17 cellular contexts compared by ENCODE assay signal in genomic region chr4:87978656-87979055, GRCh38. TPM values are rescaled to one million over a fixed set of nuclear protein-coding genes. Genes with fewer than 3 reads are reported as not detected.
DNase-seq lines count a peak whose midpoint lies in the region; ATAC-seq, FAIRE-seq and TF ChIP-seq lines count a peak whose summit lies in the region.
"Had no signal": no experiment of that assay in that cellular context is flagged by ENCODE, and none has a peak within 500 bp of the region (broad histone marks: within the 10 kb centered on the region; RNA-seq: fewer than 3 reads in every experiment).

No MANE protein-coding gene starts in this region.

- no peaks in the 10 kb centered on the region for H3K9me3 ChIP-seq in IMR-90 (ENCODE audit: control insufficient read depth, insufficient read depth, low read length)
- no peaks in the 10 kb centered on the region for H3K9me3 ChIP-seq in kidney (ENCODE audit: control insufficient read depth in 1 of 2, low read length in 2 of 2)
- no peaks in the 10 kb centered on the region for H3K9me3 ChIP-seq in left lung
- H3K9me3 ChIP-seq: BE2C, esophagus squamous epithelium, prostate gland had no signal

- WGBS in IMR-90 (ENCODE audit: extremely low coverage in 2 of 2, insufficient read length in 1 of 2), 2 experiments = no CpG with 5 or more reads among the region's 4 CpGs

- H4K5ac ChIP-seq in IMR-90 (ENCODE audit: low read depth, low read length) = no peak overlapping the region

- no peaks in the 10 kb centered on the region for H3K4me1 ChIP-seq in IMR-90 (ENCODE audit: control insufficient read depth, insufficient read depth, low read length)
- H3K4me1 ChIP-seq in kidney (ENCODE audit: control insufficient read depth in 1 of 2, insufficient read depth in 1 of 2, low read depth in 1 of 2, low read length in 2 of 2) = peaks cover 0 to 13% of the 10 kb centered on the region in 2 donors
- peaks cover 0 to 10% of the 10 kb centered on the region in 2 donors for H3K4me1 ChIP-seq in left lung
- H3K4me1 ChIP-seq: BE2C, prostate gland had no signal

- dilution Hi-C loops in IMR-90 (cut with HindIII; ENCODE audit: low sequenced_read_pairs, unreplicated experiment) = no loop called here

- H2AK5ac ChIP-seq in IMR-90 (ENCODE audit: low read depth, low read length) = no peak overlapping the region

- peak; percentile 5 for DNase-seq in AG08395 (ENCODE audit: low spot score)
- DNase-seq in IMR-90 = peak; percentile 62
- DNase-seq in brain microvascular endothelial cell = peak; percentile 50
- DNase-seq in kidney = no peak
- DNase-seq in activated CD4-positive, alpha-beta memory T cell treated with anti-CD3 and anti-CD28 coated beads for 36 hours = no peak
- no peak for DNase-seq in left lung
- no peak for DNase-seq in glutamatergic neuron
- DNase-seq: activated CD8-positive, alpha-beta memory T cell treated with anti-CD3 and anti-CD28 coated beads, Interleukin-2, amount 10 ng/mL, durations not matched to agents 7 days and 5 days; BE2C; esophagus squamous epithelium; NCI-H1436; NCI-H524; T1000 had no signal

- H4K8ac ChIP-seq in IMR-90 (ENCODE audit: low read depth in 2 of 2, low read length in 2 of 2) = no peak overlapping the region

- H3K14ac ChIP-seq in IMR-90 (replicated peaks; ENCODE audit: low read depth, low read length) = no peak overlapping the region

- H2AK9ac ChIP-seq in IMR-90 (replicated peaks; ENCODE audit: low read depth, low read length, poor library complexity) = no peak overlapping the region

- H2BK20ac ChIP-seq in IMR-90 (ENCODE audit: low read depth, low read length) = no peak overlapping the region

- peaks cover 4% of the 10 kb centered on the region for H3K4me1 Mint-ChIP-seq in activated CD4-positive, alpha-beta memory T cell treated with anti-CD3 and anti-CD28 coated beads for 36 hours (ENCODE audit: low read depth)
- H3K4me1 Mint-ChIP-seq in glutamatergic neuron (ENCODE audit: low read depth, unreplicated experiment) = peaks cover 5% of the 10 kb centered on the region

- ATAC-seq in IMR-90 (ENCODE audit: low read depth) (no peak), left lung (no peak), HG02798 (IDR thresholded peaks at IDR 0.05; ENCODE audit: poor library complexity, unreplicated experiment) (no peak)
- ATAC-seq: activated CD8-positive, alpha-beta memory T cell treated with anti-CD3 and anti-CD28 coated beads, Interleukin-2, amount 10 ng/mL, durations not matched to agents 7 days and 5 days; HCT116 had no signal

- H3K56ac ChIP-seq in IMR-90 (ENCODE audit: extremely low read depth, insufficient read depth, low read length) = no peak overlapping the region

- H3K9me1 ChIP-seq in IMR-90 (ENCODE audit: insufficient read depth, low read length) = no peaks in the 10 kb centered on the region

- CTCF ChIA-PET in IMR-90 (lab: Yijun Ruan, JAX) = no interaction called here
- CTCF ChIA-PET in activated CD4-positive, alpha-beta memory T cell treated with anti-CD3 and anti-CD28 coated beads for 36 hours (lab: Charles Lee) = no interaction called here

- no peak overlapping the region for H2BK5ac ChIP-seq in IMR-90 (ENCODE audit: low read depth, low read length, poor library complexity, severe bottlenecking)

- no peak overlapping the region for H3K4me3 ChIP-seq in IMR-90 (ENCODE audit: insufficient read depth, low read depth, low read length)
- H3K4me3 ChIP-seq in brain microvascular endothelial cell (ENCODE audit: low read depth, low read length) = no peak overlapping the region
- H3K4me3 ChIP-seq in kidney (ENCODE audit: low read length in 2 of 2) = peak overlapping the region; percentile 44 to 62
- no peak overlapping the region for H3K4me3 ChIP-seq in left lung
- H3K4me3 ChIP-seq: esophagus squamous epithelium, prostate gland had no signal

- no peak overlapping the region for H3K18ac ChIP-seq in IMR-90 (ENCODE audit: low read depth, low read length)

- no peak overlapping the region for H2BK120ac ChIP-seq in IMR-90 (ENCODE audit: low read depth, low read length)

- intact Hi-C loops in IMR-90 (cut with micrococcal nuclease) (no loop called here), kidney (cut with DNase I) (loop anchor here (10.0 kb wide), 1 partner anchor 124 kb away; no protein-coding TSS in a partner anchor), left lung (cut with DNase I) (no loop called here)
- intact Hi-C loops in activated CD4-positive, alpha-beta memory T cell treated with anti-CD3 and anti-CD28 coated beads for 36 hours (cut with micrococcal nuclease) = loop anchor here (10.0 kb wide), 1 partner anchor 294 kb away; no protein-coding TSS in a partner anchor

- no peak for TF ChIP-seq POLR2A in IMR-90 (IDR thresholded peaks at IDR 0.05; ENCODE audit: low read depth, low read length)

- H4K91ac ChIP-seq in IMR-90 (ENCODE audit: insufficient read depth, low read depth, low read length) = no peak overlapping the region

- no peaks in the 10 kb centered on the region for H3K36me3 Mint-ChIP-seq in activated CD4-positive, alpha-beta memory T cell treated with anti-CD3 and anti-CD28 coated beads for 36 hours
- H3K36me3 Mint-ChIP-seq in glutamatergic neuron (ENCODE audit: unreplicated experiment) = no peaks in the 10 kb centered on the region
- H3K36me3 Mint-ChIP-seq: activated CD8-positive, alpha-beta memory T cell treated with anti-CD3 and anti-CD28 coated beads, Interleukin-2, amount 10 ng/mL, durations not matched to agents 7 days and 5 days; activated naive CD4-positive, alpha-beta T cell treated with anti-CD3 and anti-CD28 coated beads, Interleukin-2, amount 50 U/mL, for 24 hours had no signal

- in situ Hi-C loops in IMR-90 (cut with MboI; ENCODE audit: low sequenced_read_pairs) = loop anchor here (10.0 kb wide), 1 partner anchor 124 kb away; no protein-coding TSS in a partner anchor
- in situ Hi-C loops in brain microvascular endothelial cell (cut with HindIII; ENCODE audit: low pct_ligation_motif_present, low sequenced_read_pairs) = loop anchor here (10.0 kb wide), 1 partner anchor 124 kb away; no protein-coding TSS in a partner anchor

- no peak overlapping the region for H3K4me3 Mint-ChIP-seq in activated CD4-positive, alpha-beta memory T cell treated with anti-CD3 and anti-CD28 coated beads for 36 hours
- no peak overlapping the region for H3K4me3 Mint-ChIP-seq in glutamatergic neuron (ENCODE audit: unreplicated experiment)
- H3K4me3 Mint-ChIP-seq: activated CD8-positive, alpha-beta memory T cell treated with anti-CD3 and anti-CD28 coated beads, Interleukin-2, amount 10 ng/mL, durations not matched to agents 7 days and 5 days; activated naive CD4-positive, alpha-beta T cell treated with anti-CD3 and anti-CD28 coated beads, Interleukin-2, amount 50 U/mL, for 24 hours had no signal

- peaks cover 7% of the 10 kb centered on the region for H3K27me3 ChIP-seq in IMR-90 (ENCODE audit: control insufficient read depth, insufficient read depth, low read length)
- H3K27me3 ChIP-seq in brain microvascular endothelial cell (replicated peaks) = no peaks in the 10 kb centered on the region
- peaks cover 0 to 22% of the 10 kb centered on the region in 2 donors for H3K27me3 ChIP-seq in left lung

- no peak for TF ChIP-seq RAD21 in IMR-90 (IDR thresholded peaks at IDR 0.05; ENCODE audit: low read length)

- no peaks in the 10 kb centered on the region for H4K20me1 ChIP-seq in IMR-90 (ENCODE audit: insufficient read depth, low read length)

- no peak overlapping the region for H3K23ac ChIP-seq in IMR-90 (ENCODE audit: low read depth, low read length)

- BruUV-seq in IMR-90 (replicated peaks; lab: Mats Ljungman, UMichigan) = no TSS peak

- POLR2A ChIA-PET in IMR-90 (lab: Charles Lee; ENCODE audit: unreplicated experiment) = no interaction called here
- POLR2A ChIA-PET in activated CD4-positive, alpha-beta memory T cell treated with anti-CD3 and anti-CD28 coated beads for 36 hours (lab: Charles Lee) = no interaction called here

- H3K36me3 ChIP-seq in IMR-90 (ENCODE audit: control insufficient read depth, insufficient read depth, low read length) (no peaks in the 10 kb centered on the region), brain microvascular endothelial cell (replicated peaks) (no peaks in the 10 kb centered on the region), kidney (ENCODE audit: control insufficient read depth in 1 of 2, insufficient read depth in 2 of 2, low read length in 2 of 2) (peaks cover 7 to 19% of the 10 kb centered on the region in 2 donors), left lung (no peaks in the 10 kb centered on the region)
- H3K36me3 ChIP-seq: BE2C, esophagus squamous epithelium, prostate gland had no signal

- no peaks in the 10 kb centered on the region for H3K79me1 ChIP-seq in IMR-90 (ENCODE audit: low read depth in 1 of 2, low read length in 2 of 2)

- H3K4me2 ChIP-seq in IMR-90 (ENCODE audit: low read depth, low read length) = no peak overlapping the region

- H3K27ac ChIP-seq in IMR-90 (ENCODE audit: insufficient read depth, low read length) = no peak overlapping the region
- no peak overlapping the region for H3K27ac ChIP-seq in brain microvascular endothelial cell
- peak overlapping the region in 1 of 2 donors; percentile 23 for H3K27ac ChIP-seq in kidney (ENCODE audit: low read depth in 2 of 2, low read length in 2 of 2)
- no peak overlapping the region for H3K27ac ChIP-seq in left lung
- H3K27ac ChIP-seq: esophagus squamous epithelium, prostate gland had no signal

- H2BK15ac ChIP-seq in IMR-90 (ENCODE audit: low read depth, low read length) = no peak overlapping the region

- no peak overlapping the region for H2AFZ ChIP-seq in IMR-90 (replicated peaks; ENCODE audit: low read length, poor library complexity)

- H3K27me3 Mint-ChIP-seq in activated CD4-positive, alpha-beta memory T cell treated with anti-CD3 and anti-CD28 coated beads for 36 hours = peaks cover 31% of the 10 kb centered on the region
- H3K27me3 Mint-ChIP-seq in glutamatergic neuron (ENCODE audit: unreplicated experiment) = no peaks in the 10 kb centered on the region

- no peak for TF ChIP-seq CTCF in IMR-90 (conservative IDR thresholded peaks at IDR 0.05; ENCODE audit: low read depth, low read length)
- TF ChIP-seq CTCF in brain microvascular endothelial cell (IDR thresholded peaks at IDR 0.05; ENCODE audit: low read depth, low read length, missing control alignments) = no peak
- no peak for TF ChIP-seq CTCF in kidney (IDR thresholded peaks at IDR 0.05; ENCODE audit: borderline replicate concordance, extremely low read depth, insufficient read depth)
- no peak for TF ChIP-seq CTCF in left lung (IDR thresholded peaks at IDR 0.05)
- TF ChIP-seq CTCF in glutamatergic neuron (IDR thresholded peaks at IDR 0.05; ENCODE audit: partially characterized antibody, unreplicated experiment) = no peak

- H3K9me3 Mint-ChIP-seq in activated CD4-positive, alpha-beta memory T cell treated with anti-CD3 and anti-CD28 coated beads for 36 hours = no peaks in the 10 kb centered on the region
- H3K9me3 Mint-ChIP-seq in glutamatergic neuron (ENCODE audit: unreplicated experiment) = no peaks in the 10 kb centered on the region
- H3K9me3 Mint-ChIP-seq: activated naive CD4-positive, alpha-beta T cell treated with anti-CD3 and anti-CD28 coated beads, Interleukin-2, amount 50 U/mL, for 24 hours had no signal

- H3K9ac ChIP-seq in IMR-90 (ENCODE audit: low read depth, low read length) = no peak overlapping the region
- peak overlapping the region in 1 of 2 donors; percentile 10 for H3K9ac ChIP-seq in kidney (ENCODE audit: low read length in 2 of 2)

- no peak for FAIRE-seq in kidney (lab: Jason Lieb, UNC)

- no peak overlapping the region for H3K4ac ChIP-seq in IMR-90 (ENCODE audit: low read depth, low read length)

- H3K27ac Mint-ChIP-seq in activated CD4-positive, alpha-beta memory T cell treated with anti-CD3 and anti-CD28 coated beads for 36 hours = no peak overlapping the region
- no peak overlapping the region for H3K27ac Mint-ChIP-seq in glutamatergic neuron (ENCODE audit: unreplicated experiment)
- H3K27ac Mint-ChIP-seq: activated CD8-positive, alpha-beta memory T cell treated with anti-CD3 and anti-CD28 coated beads, Interleukin-2, amount 10 ng/mL, durations not matched to agents 7 days and 5 days; activated naive CD4-positive, alpha-beta T cell treated with anti-CD3 and anti-CD28 coated beads, Interleukin-2, amount 50 U/mL, for 24 hours had no signal

RNA-seq across cellular contexts. Expression of gene SPP1, which starts 3.1 kb away (rescaled TPM):
- total RNA-seq in IMR-90 (2012; rRNA removed) (0.18 and 0.28 TPM in 2 replicates), kidney (5,484 TPM), left lung (10 to 100 TPM; 37.6 to 55.5 TPM), glutamatergic neuron (ENCODE audit: unreplicated experiment) (1.1 TPM)
- polyA plus RNA-seq in IMR-90 (2012; rRNA removed) (0.50 and 0.62 TPM in 2 replicates), kidney (ENCODE audit: insufficient read depth, low read depth, low replicate concordance) (6,594 TPM)
- 0.26 and 0.44 TPM in 2 replicates for polyA plus RNA-seq in IMR-90 (2012; cell fraction: cytosol; rRNA removed)
- 0.36 and 0.79 TPM in 2 replicates for polyA plus RNA-seq in IMR-90 (2012; cell fraction: nucleus; rRNA removed; ENCODE audit: low replicate concordance)
- under 1 TPM in 1 of 2 experiments, not detected in 1; 0.45 TPM for total RNA-seq in activated CD4-positive, alpha-beta memory T cell treated with anti-CD3 and anti-CD28 coated beads for 36 hours

RNA-seq across cellular contexts. Expression of gene PKD2, which starts 28.8 kb away (rescaled TPM):
- total RNA-seq in IMR-90 (2012; rRNA removed) (51.3 and 96.7 TPM in 2 replicates), kidney (92.6 TPM), left lung (10 to 100 TPM; 22.6 to 28.8 TPM), glutamatergic neuron (ENCODE audit: unreplicated experiment) (20.7 TPM)
- polyA plus RNA-seq in IMR-90 (2012; rRNA removed) (37.3 and 43.8 TPM in 2 replicates), kidney (ENCODE audit: insufficient read depth, low read depth, low replicate concordance) (21.2 TPM)
- 6.0 and 7.7 TPM in 2 replicates for polyA plus RNA-seq in IMR-90 (2012; cell fraction: cytosol; rRNA removed)
- 11.8 and 68.7 TPM in 2 replicates for polyA plus RNA-seq in IMR-90 (2012; cell fraction: nucleus; rRNA removed; ENCODE audit: low replicate concordance)
- 1 to 10 TPM; 4.0 to 4.2 TPM for total RNA-seq in activated CD4-positive, alpha-beta memory T cell treated with anti-CD3 and anti-CD28 coated beads for 36 hours

Comparison
In these comparisons a context has a peak if more than half of its experiments do, and no peak if none do; other contexts are left out.
1. DNase-seq: peak in AG08395 (single experiment), IMR-90 (single experiment) and brain microvascular endothelial cell (single experiment); none in kidney (single experiment), activated CD4-positive, alpha-beta memory T cell treated with anti-CD3 and anti-CD28 coated beads for 36 hours (single experiment), left lung (0 of 2) and glutamatergic neuron (single experiment).
2. H3K4me3 ChIP-seq: peak in kidney (2 of 2); none in IMR-90 (single experiment), brain microvascular endothelial cell (single experiment) and left lung (0 of 2).
3. RNA of gene SPP1, which starts 3.1 kb away (total RNA-seq): 5,484 TPM in kidney (single experiment); 37.6 to 55.5 TPM in left lung, 1.1 TPM in glutamatergic neuron (single experiment), 0.45 TPM in activated CD4-positive, alpha-beta memory T cell treated with anti-CD3 and anti-CD28 coated beads for 36 hours and 0.18 to 0.28 TPM in IMR-90; every median in the first group is over 10 times any median in the second.
4. intact Hi-C loops: an anchor here in kidney (10.0 kb wide) and activated CD4-positive, alpha-beta memory T cell treated with anti-CD3 and anti-CD28 coated beads for 36 hours (10.0 kb wide); none called in IMR-90 and left lung.